In the genomic region with DNA sequence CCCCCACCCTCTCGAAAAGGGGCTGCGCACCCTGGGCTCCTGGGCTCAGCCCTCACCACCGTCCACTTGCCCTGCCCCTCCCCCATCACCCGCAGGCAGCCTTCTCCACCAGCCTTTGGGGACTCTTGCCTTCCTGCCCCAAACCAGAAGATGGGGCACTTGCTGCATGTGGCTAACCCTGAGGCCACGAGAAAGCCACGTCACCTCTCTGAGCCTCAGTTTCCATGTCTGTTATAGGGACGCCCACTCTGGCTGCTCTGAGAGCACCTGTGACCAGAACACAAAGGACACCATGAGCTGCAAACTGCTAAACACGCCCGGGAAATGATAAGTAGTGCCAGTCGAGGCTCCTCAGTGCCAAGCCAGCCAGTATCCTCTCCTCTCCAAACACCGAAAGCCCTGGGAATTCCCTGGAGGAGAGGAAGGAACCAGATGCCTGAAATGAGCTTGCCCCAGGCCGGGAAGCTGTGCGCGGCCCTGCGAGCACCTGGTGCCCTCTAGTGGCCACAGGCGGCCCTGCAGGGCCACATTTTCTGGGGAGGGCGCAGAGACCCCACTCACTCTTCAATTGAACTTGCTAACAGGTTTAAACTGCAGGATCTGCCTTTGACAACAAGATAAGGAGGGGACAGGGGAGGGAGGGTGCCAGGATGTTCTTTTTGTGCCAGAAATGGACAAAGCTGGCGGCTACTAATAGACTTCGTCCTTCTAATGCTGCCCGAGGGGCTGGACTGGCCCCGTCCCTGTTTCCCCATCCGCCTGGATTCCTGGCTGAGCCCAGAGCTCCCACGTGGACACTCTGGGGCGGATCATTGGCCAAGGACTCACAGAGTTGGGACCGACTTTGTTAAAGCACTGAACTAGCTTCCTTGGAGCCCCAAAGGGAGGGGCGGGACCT, we compare ENCODE assay signal across 8 cellular contexts. TPM values are rescaled to one million over a fixed set of nuclear protein-coding genes. Genes with fewer than 3 reads are reported as not detected.
DNase-seq lines count a peak whose midpoint lies in the region; ATAC-seq and TF ChIP-seq lines count a peak whose summit lies in the region.

No MANE protein-coding gene starts in this region.

- no peak for ATAC-seq in GM21786 (IDR thresholded peaks at IDR 0.05; ENCODE audit: unreplicated experiment)

- no peaks in the 10 kb centered on the region for H3K36me3 Mint-ChIP-seq in osteocyte (ENCODE audit: unreplicated experiment)

- H3K4me3 Mint-ChIP-seq in osteocyte (ENCODE audit: unreplicated experiment): peak overlapping the region; percentile 33

- DNase-seq in Daoy (ENCODE audit: low read depth) (peak; percentile 81), HFF-Myc (ENCODE audit: extremely low read depth, low read depth) (peak; percentile 10), OCI-M2 (lab: John Stamatoyannopoulos, UW; ENCODE audit: unreplicated experiment) (peak; percentile 4), glomerular visceral epithelial cell (ENCODE audit: extremely low spot score) (peak; percentile 69), osteocyte (ENCODE audit: extremely low spot score, unreplicated experiment) (peak; percentile 89), NCI-H2081 (lab: John Stamatoyannopoulos, UW) (no peak)
- DNase-seq in activated effector memory CD4-positive, alpha-beta T cell treated with anti-CD3 and anti-CD28 coated beads, Interleukin-2, amount 50 U/mL, for 16 hours: peak; percentile 82

- TF ChIP-seq CTCF in HFF-Myc (IDR thresholded peaks at IDR 0.05; ENCODE audit: low read depth, low read length, missing control alignments) (peak; percentile 98), osteocyte (IDR thresholded peaks at IDR 0.05) (peak; percentile 100)

- H3K27me3 Mint-ChIP-seq in osteocyte (ENCODE audit: unreplicated experiment): peaks cover 4% of the 10 kb centered on the region

- H3K27ac Mint-ChIP-seq in osteocyte (ENCODE audit: unreplicated experiment): no peak overlapping the region

- no peak overlapping the region for H3K4me3 ChIP-seq in HFF-Myc (replicated peaks; ENCODE audit: low read depth, low read length)

- no peaks in the 10 kb centered on the region for H3K9me3 Mint-ChIP-seq in osteocyte (ENCODE audit: unreplicated experiment)

- peaks cover 26% of the 10 kb centered on the region for H3K4me1 Mint-ChIP-seq in osteocyte (ENCODE audit: unreplicated experiment)

RNA-seq across cellular contexts. Expression of a gene that starts 10.2 kb away (rescaled TPM):
- total RNA-seq in Daoy (2014; rRNA removed; shearing (Covaris generic)): 0.11 TPM in 1 of 2 replicates, not detected in the other
- not detected in 2 replicates for total RNA-seq in osteocyte

RNA-seq across cellular contexts. Expression of a gene that starts 23.1 kb away (rescaled TPM):
- total RNA-seq in Daoy (2014; rRNA removed; shearing (Covaris generic)): not detected in 2 replicates
- total RNA-seq in osteocyte: not detected in 2 replicates

RNA-seq across cellular contexts. Expression of a gene that starts 33.6 kb away (rescaled TPM):
- not detected in 2 replicates for total RNA-seq in Daoy (2014; rRNA removed; shearing (Covaris generic))
- total RNA-seq in osteocyte: not detected in 2 replicates

Comparison
In these comparisons a context has a peak if more than half of its experiments do, and no peak if none do; other contexts are left out.
1. DNase-seq: peak in Daoy (single experiment), HFF-Myc (single experiment), OCI-M2 (single experiment), activated effector memory CD4-positive, alpha-beta T cell treated with anti-CD3 and anti-CD28 coated beads, Interleukin-2, amount 50 U/mL, for 16 hours (single experiment), glomerular visceral epithelial cell (single experiment) and osteocyte (single experiment); none in NCI-H2081 (0 of 2).